Comparison of ENCODE assay signal across 8 cellular contexts in the genomic region with DNA sequence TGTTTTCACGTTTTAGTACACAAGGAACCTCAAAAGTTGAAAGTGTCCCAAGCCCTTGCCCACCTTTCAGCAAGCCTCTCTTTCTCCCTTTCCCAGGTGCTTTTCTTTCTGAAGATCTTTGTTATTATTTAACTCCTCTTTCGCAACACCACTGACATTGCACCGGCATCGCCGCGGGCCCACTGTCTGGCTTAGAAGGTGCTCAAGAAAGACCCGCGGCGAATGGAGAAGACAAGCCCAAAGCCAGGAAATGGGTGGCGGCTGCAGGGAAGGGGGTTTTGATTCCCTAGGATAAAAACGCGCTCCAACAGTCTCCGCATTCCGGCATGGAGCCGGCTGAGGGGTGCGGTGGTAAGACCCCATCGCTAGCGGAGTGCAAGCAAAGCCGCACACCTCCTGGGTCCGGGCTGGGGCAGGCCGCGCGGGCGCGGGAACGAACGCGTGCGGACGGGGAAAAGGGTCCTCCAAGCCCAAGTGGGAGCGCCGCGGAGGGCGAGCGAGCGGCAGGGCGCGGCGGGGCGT. TPM values are rescaled to one million over a fixed set of nuclear protein-coding genes. Genes with fewer than 3 reads are reported as not detected.
DNase-seq lines count a peak whose midpoint lies in the region; ATAC-seq, FAIRE-seq and TF ChIP-seq lines count a peak whose summit lies in the region.

No MANE protein-coding gene starts in this region.

- H3K36me3 Mint-ChIP-seq in CD14-positive monocyte, result peaks cover 5 to 12% of the 10 kb centered on the region in 2 donors
- H3K36me3 Mint-ChIP-seq in neural progenitor cell, result no peaks in the 10 kb centered on the region

- TF ChIP-seq CTCF in CD14-positive monocyte (IDR thresholded peaks at IDR 0.05), result no peak
- no peak for TF ChIP-seq CTCF in PC-3 (conservative IDR thresholded peaks at IDR 0.05; ENCODE audit: low read depth, low read length)
- TF ChIP-seq CTCF in H1 (IDR thresholded peaks at IDR 0.05; ENCODE audit: control extremely low read depth in 1 of 3, insufficient read depth in 1 of 3, low read depth in 1 of 3, low read length in 3 of 3), result no peak
- TF ChIP-seq CTCF in neural progenitor cell (IDR thresholded peaks at IDR 0.05), result no peak

- H3K27me3 Mint-ChIP-seq in CD14-positive monocyte (ENCODE audit: low read depth in 3 of 3), result peaks cover 32 to 43% (median 42%) of the 10 kb centered on the region in 3 donors
- H3K27me3 Mint-ChIP-seq in neural progenitor cell (ENCODE audit: insufficient read depth, low read depth), result peaks cover 31% of the 10 kb centered on the region

- WGBS in H1 (ENCODE audit: extremely low coverage in 1 of 2, insufficient coverage in 1 of 2, insufficient read length in 1 of 2, insufficient replicate concordance in 2 of 2, low coverage in 1 of 2, low lambda C conversion rate in 2 of 2, missing lambda C conversion rate in 1 of 2), 2 experiments, result 2% methylated on average over 40 of the region's 40 CpGs; no CpG with 5 or more reads in 1 of the 2 experiments

- no peak overlapping the region for H2BK20ac ChIP-seq in H1 (ENCODE audit: low read length)

- peak overlapping the region; percentile 56 for H2AFZ ChIP-seq in PC-3 (ENCODE audit: low read length)
- peak overlapping the region; percentile 9; the same call in 1 of the 2 replicates for H2AFZ ChIP-seq in H1 (ENCODE audit: low read length)
- H2AFZ ChIP-seq in neural progenitor cell (replicated peaks), result peak overlapping the region; percentile 94

- H4K5ac ChIP-seq in H1 (ENCODE audit: insufficient read length, low read depth, low read length), result no peak overlapping the region

- H3K27me3 ChIP-seq in PC-3 (ENCODE audit: low read length) (no peaks in the 10 kb centered on the region), H1 (replicated peaks in 1 of 4; ENCODE audit: control insufficient read depth in 3 of 4, extremely low read depth in 1 of 4, insufficient read depth in 3 of 4, low read length in 3 of 4) (peaks cover 8 to 31% (median 20%) of the 10 kb centered on the region in 4 experiments), neural progenitor cell (peaks cover 67% of the 10 kb centered on the region)

- H4K8ac ChIP-seq in H1 (ENCODE audit: extremely low read depth, insufficient read depth, low read length), result peak overlapping the region; percentile 65

- H3K27ac Mint-ChIP-seq in CD14-positive monocyte, result no peak overlapping the region
- H3K27ac Mint-ChIP-seq in neural progenitor cell, result no peak overlapping the region

- H4K20me1 ChIP-seq in PC-3 (ENCODE audit: low read length), result no peaks in the 10 kb centered on the region
- H4K20me1 ChIP-seq in H1 (replicated peaks in 1 of 2; ENCODE audit: control insufficient read depth in 1 of 2, insufficient read depth in 2 of 2, low read length in 2 of 2), result peaks cover 0 to 3% of the 10 kb centered on the region in 2 experiments
- H4K20me1 ChIP-seq in neural progenitor cell (ENCODE audit: low read depth), result peaks cover 4% of the 10 kb centered on the region

- H2BK12ac ChIP-seq in H1 (ENCODE audit: low read depth, low read length), result no peak overlapping the region

- no peak overlapping the region for H3K4ac ChIP-seq in H1 (replicated peaks; ENCODE audit: insufficient read length, low read depth, low read length)

- no peaks in the 10 kb centered on the region for H3K9me3 ChIP-seq in PC-3 (ENCODE audit: low read length)
- no peaks in the 10 kb centered on the region for H3K9me3 ChIP-seq in H1 (ENCODE audit: insufficient read depth in 2 of 2, low read depth in 1 of 2, low read length in 1 of 2)
- H3K9me3 ChIP-seq in neural progenitor cell (ENCODE audit: low read depth), result no peaks in the 10 kb centered on the region

- H3K23me2 ChIP-seq in H1 (ENCODE audit: low read depth, low read length), result peaks cover 8% of the 10 kb centered on the region; the same call in 1 of the 2 replicates

- H3K4me2 ChIP-seq in PC-3 (ENCODE audit: low read length) (peak overlapping the region; percentile 87), H1 (ENCODE audit: insufficient read depth in 1 of 2, low read depth in 2 of 2, low read length in 2 of 2) (peak overlapping the region; percentile 89 to 97), neural progenitor cell (peak overlapping the region; percentile 79)

- H3K36me3 ChIP-seq in PC-3 (ENCODE audit: low read depth, low read length) (no peaks in the 10 kb centered on the region), H1 (ENCODE audit: control insufficient read depth in 2 of 4, insufficient read depth in 4 of 4, low read length in 3 of 4) (no peaks in the 10 kb centered on the region), neural progenitor cell (no peaks in the 10 kb centered on the region)

- no peak overlapping the region for H3K23ac ChIP-seq in H1 (ENCODE audit: insufficient read length)

- POLR2A ChIA-PET in PC-3 (lab: Charles Lee; ENCODE audit: unreplicated experiment), result no interaction called here
- POLR2A ChIA-PET in H1 (lab: Charles Lee; ENCODE audit: partially characterized antibody), result no interaction called here

- H3F3A ChIP-seq in PC-3 (ENCODE audit: low read length, unreplicated experiment), result no peaks in the 10 kb centered on the region
- H3F3A ChIP-seq in neural progenitor cell (ENCODE audit: low read depth), result peaks cover 7% of the 10 kb centered on the region

- peak overlapping the region; percentile 71 for H3K4me3 ChIP-seq in PC-3 (ENCODE audit: low read length)
- H3K4me3 ChIP-seq in H1 (ENCODE audit: extremely low read depth in 1 of 4, insufficient read depth in 2 of 4, low read depth in 3 of 4, low read length in 4 of 4), result peak overlapping the region; percentile 70 to 79 (median 71)
- peak overlapping the region; percentile 69 for H3K4me3 ChIP-seq in neural progenitor cell

- H3K4me1 ChIP-seq in PC-3 (ENCODE audit: insufficient read depth, low read length), result peaks cover 28% of the 10 kb centered on the region
- H3K4me1 ChIP-seq in H1 (replicated peaks in 1 of 4; ENCODE audit: control insufficient read depth in 3 of 4, insufficient read depth in 4 of 4, low read length in 3 of 4), result peaks cover 7 to 8% (median 7%) of the 10 kb centered on the region in 4 experiments; a peak in 5 of 7 replicates
- peaks cover 5% of the 10 kb centered on the region for H3K4me1 ChIP-seq in neural progenitor cell

- H3K14ac ChIP-seq in H1 (ENCODE audit: insufficient read length), result no peak overlapping the region

- H3K4me1 Mint-ChIP-seq in CD14-positive monocyte (peaks cover 14% of the 10 kb centered on the region), neural progenitor cell (peaks cover 6% of the 10 kb centered on the region)

- H2BK120ac ChIP-seq in H1 (replicated peaks; ENCODE audit: low read depth, low read length), result no peak overlapping the region

- H3K9ac ChIP-seq in PC-3 (ENCODE audit: low read length) (no peak overlapping the region), H1 (replicated peaks in 1 of 4; ENCODE audit: extremely low read depth in 1 of 4, low read depth in 3 of 4, low read length in 3 of 4) (no peak overlapping the region), neural progenitor cell (no peak overlapping the region)

- no peak overlapping the region for H3K56ac ChIP-seq in H1 (replicated peaks; ENCODE audit: insufficient read length, low read depth, low read length)

- H3K79me2 ChIP-seq in PC-3 (ENCODE audit: low read length), result peaks cover 6% of the 10 kb centered on the region; the same call in 1 of the 2 replicates
- no peaks in the 10 kb centered on the region for H3K79me2 ChIP-seq in H1 (ENCODE audit: control insufficient read depth in 1 of 2, insufficient read depth in 2 of 2, low read length in 2 of 2)
- H3K79me2 ChIP-seq in neural progenitor cell (ENCODE audit: low read depth), result no peaks in the 10 kb centered on the region

- 0 out of 2 replicates have a peak overlapping the region, but pooled peaks have one; percentile 61 for H2BK15ac ChIP-seq in H1 (ENCODE audit: low read length)

- FAIRE-seq in H1 (lab: Jason Lieb, UNC) (no peak), frontal cortex (lab: Jason Lieb, UNC) (no peak)

- H3K9me3 Mint-ChIP-seq in CD14-positive monocyte, result peaks cover 11 to 28% (median 16%) of the 10 kb centered on the region in 7 donors
- peaks cover 5% of the 10 kb centered on the region for H3K9me3 Mint-ChIP-seq in neural progenitor cell

- no peaks in the 10 kb centered on the region for H3K9me2 ChIP-seq in PC-3 (replicated peaks; ENCODE audit: low read length)

- no peak for TF ChIP-seq RAD21 in H1 (IDR thresholded peaks at IDR 0.05 in 1 of 2, conservative IDR thresholded peaks at IDR 0.05 in 1 of 2; ENCODE audit: low read depth in 2 of 2, low read length in 2 of 2)

- no TSS peak for BruUV-seq in PC-3 (replicated peaks; lab: Mats Ljungman, UMichigan)

- intact Hi-C loops in CD14-positive monocyte (cut with micrococcal nuclease) (no loop called here), PC-3 (cut with micrococcal nuclease) (no loop called here)

- no peak for TF ChIP-seq POLR2A in H1 (IDR thresholded peaks at IDR 0.05; ENCODE audit: control extremely low read depth in 1 of 2, low read depth in 2 of 2, low read length in 2 of 2)

- peak overlapping the region; percentile 43 for H3K18ac ChIP-seq in H1 (ENCODE audit: extremely low read depth, low read length)

- peak overlapping the region; percentile 16 for H4K91ac ChIP-seq in H1 (replicated peaks; ENCODE audit: insufficient read length, low read length)

- ATAC-seq in PC-3 (no peak), GM18873 (IDR thresholded peaks at IDR 0.05; ENCODE audit: low FRiP score, unreplicated experiment) (no peak), HG03045 (IDR thresholded peaks at IDR 0.05; ENCODE audit: unreplicated experiment) (no peak)

- CTCF ChIA-PET in PC-3 (lab: Charles Lee), result no interaction called here
- CTCF ChIA-PET in H1 (lab: Charles Lee; ENCODE audit: partially characterized antibody), result interaction anchor here (0.9 to 2.4 kb wide), 2 partner anchors 28 to 146 kb away, joined by 6 to 10 read pairs; no protein-coding TSS in a partner anchor

- H3K79me1 ChIP-seq in H1 (ENCODE audit: low read depth, low read length), result no peaks in the 10 kb centered on the region

- no peak for TF ChIP-seq EP300 in H1 (IDR thresholded peaks at IDR 0.05; ENCODE audit: borderline replicate concordance in 1 of 2, low read depth in 2 of 2, low read length in 2 of 2)

- DNase-seq in CD14-positive monocyte (ENCODE audit: low spot score) (no peak), PC-3 (no peak), H1 (ENCODE audit: low read depth in 1 of 2, low spot score in 2 of 2) (peak in 1 of 2 experiments; percentile 82), neural progenitor cell (ENCODE audit: low spot score) (no peak), NCI-H1417 (lab: John Stamatoyannopoulos, UW) (no peak), frontal cortex (ENCODE audit: low spot score in 2 of 2) (no peak)

- H3K27ac ChIP-seq in PC-3 (ENCODE audit: low read length), result no peak overlapping the region
- H3K27ac ChIP-seq in H1 (ENCODE audit: low read depth, low read length), result no peak overlapping the region
- H3K27ac ChIP-seq in neural progenitor cell, result no peak overlapping the region

- no peak overlapping the region for H2AK5ac ChIP-seq in H1 (ENCODE audit: low read depth, low read length)

- H2BK5ac ChIP-seq in H1 (ENCODE audit: low read depth, low read length), result no peak overlapping the region

- H3K4me3 Mint-ChIP-seq in CD14-positive monocyte (peak overlapping the region; percentile 62 to 81), neural progenitor cell (peak overlapping the region; percentile 80)

RNA-seq across cellular contexts. Expression of gene AFAP1L1, which starts 0.4 kb away (rescaled TPM):
- polyA plus RNA-seq in CD14-positive monocyte (not detected), H1 (2011; rRNA removed) (0.79 and 1.5 TPM in 2 replicates)
- total RNA-seq in PC-3 (2014; rRNA removed) (19.6 and 22.3 TPM in 2 replicates), neural progenitor cell (ENCODE audit: low replicate concordance) (0.34 and 0.36 TPM in 2 replicates), frontal cortex (4.9 TPM)
- total RNA-seq in H1 (2021; fragmentation: NEBNext Ultra II Directional; extraction: Animal tissue kit (Norgen Biotek cat#: 25700)), result 4.2 and 4.7 TPM in 2 replicates
- polyA plus RNA-seq in H1 (2011; cell fraction: cytosol; rRNA removed), result 1.5 TPM
- 2.6 TPM for polyA plus RNA-seq in H1 (2011; cell fraction: nucleus; rRNA removed)
- polyA plus RNA-seq in H1 (2012, experiment 1 of 2), result 2.5 to 3.5 TPM (median 2.7 TPM) in 4 replicates
- polyA plus RNA-seq in H1 (2012, experiment 2 of 2), result 1.5 TPM
- 4.3 TPM for polyA plus RNA-seq in H1 (2013, experiment 1 of 2)
- 4.4 TPM for polyA plus RNA-seq in H1 (2013, experiment 2 of 2)
- polyA minus RNA-seq in H1 (2011; rRNA and poly(A)+ RNA removed), result 1.6 and 1.9 TPM in 2 replicates
- 3.7 TPM for polyA minus RNA-seq in H1 (2011; cell fraction: cytosol; rRNA and poly(A)+ RNA removed)
- polyA minus RNA-seq in H1 (2011; cell fraction: nucleus; rRNA and poly(A)+ RNA removed), result 1.4 TPM

Comparison
In these comparisons a context has a peak if more than half of its experiments do, and no peak if none do; other contexts are left out.
1. H2AFZ ChIP-seq: peak in every context shown above with its lines; median percentile 94 in neural progenitor cell; 56 in PC-3; 9 in H1.